ENCODE assay signal across 8 cellular contexts in the genomic region with DNA sequence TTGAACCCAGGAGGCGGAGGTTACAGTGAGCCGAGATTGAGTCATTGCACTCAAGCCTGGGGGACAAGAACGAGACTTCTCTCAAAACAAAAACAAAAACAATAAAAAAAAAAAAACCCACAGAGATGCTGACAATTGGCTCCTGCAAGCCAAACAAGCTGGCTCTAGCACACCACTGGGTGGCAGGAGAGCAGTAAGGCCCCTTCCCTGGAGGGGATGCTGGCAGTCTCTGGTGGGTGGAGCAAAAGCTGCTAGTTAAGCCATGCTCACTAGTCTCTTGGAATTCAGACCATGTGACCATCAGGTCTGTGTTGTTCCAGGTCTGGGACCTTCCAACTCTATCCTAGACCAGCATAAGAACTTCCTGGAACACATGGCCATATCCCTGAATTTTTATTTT. TPM values are rescaled to one million over a fixed set of nuclear protein-coding genes. Genes with fewer than 3 reads are reported as not detected.
A peak's percentile ranks its signal among the peaks of the same experiment; 100 is the strongest.
DNase-seq lines count a peak whose midpoint lies in the region; ATAC-seq and TF ChIP-seq lines count a peak whose summit lies in the region.

No MANE protein-coding gene starts in this region.

- TF ChIP-seq CTCF in HCT116 (IDR thresholded peaks at IDR 0.05 in 2 of 3, conservative IDR thresholded peaks at IDR 0.05 in 1 of 3; ENCODE audit: borderline replicate concordance in 1 of 3, insufficient read depth in 1 of 3, low read depth in 2 of 3, low read length in 2 of 3) (peak; percentile 45 to 67 (median 52); a peak in 5 of 6 replicates), RWPE1 (conservative IDR thresholded peaks at IDR 0.05; ENCODE audit: low read depth) (no peak), fibroblast of the aortic adventitia (IDR thresholded peaks at IDR 0.05; ENCODE audit: insufficient read depth, low read length) (peak; percentile 51)

- H3K4me1 ChIP-seq in HCT116 (ENCODE audit: control insufficient read depth in 1 of 2, insufficient read depth in 2 of 2, low read length in 2 of 2) = peaks cover 0 to 2% of the 10 kb centered on the region in 2 experiments; a peak in 1 of 4 replicates

- ATAC-seq in HCT116 (peak; percentile 99), T-cell (replicated peaks in 1 of 4) (no peak), HG02852 (IDR thresholded peaks at IDR 0.05; ENCODE audit: unreplicated experiment) (no peak)

- no peak overlapping the region for H3K4me3 ChIP-seq in HCT116 (replicated peaks in 1 of 2; ENCODE audit: low read depth in 1 of 2, low read length in 2 of 2)
- H3K4me3 ChIP-seq in fibroblast of the aortic adventitia (ENCODE audit: low read depth, low read length) = no peak overlapping the region

- H3K9me3 Mint-ChIP-seq in T-cell = no peaks in the 10 kb centered on the region

- H3K27me3 Mint-ChIP-seq in T-cell = no peaks in the 10 kb centered on the region

- H3K4me1 Mint-ChIP-seq in T-cell = no peaks in the 10 kb centered on the region

- intact Hi-C loops in HCT116 (cut with micrococcal nuclease) = loop anchor here (1.0 kb wide), 1 partner anchor 93 kb away; no protein-coding TSS in a partner anchor

- no peaks in the 10 kb centered on the region for H3K36me3 Mint-ChIP-seq in T-cell

- H3K9me2 ChIP-seq in HCT116 (ENCODE audit: insufficient read depth) = no peaks in the 10 kb centered on the region

- peak; percentile 51 for TF ChIP-seq RAD21 in HCT116 (IDR thresholded peaks at IDR 0.05; ENCODE audit: low read depth)

- no peak overlapping the region for H3K4me2 ChIP-seq in HCT116 (ENCODE audit: low read length)

- BruUV-seq in HCT116 (replicated peaks; lab: Mats Ljungman, UMichigan) = no TSS peak

- H3K27ac ChIP-seq in HCT116 (ENCODE audit: low read depth, low read length) = no peak overlapping the region
- no peak overlapping the region for H3K27ac ChIP-seq in RWPE1

- POLR2A ChIA-PET in HCT116 (lab: Charles Lee) (interaction anchor here (0.5 to 1.0 kb wide), 2 partner anchors 16 to 587 kb away, joined by 4 read pairs; no protein-coding TSS in a partner anchor), RWPE1 (lab: Yijun Ruan, JAX; ENCODE audit: low non-redundant PET) (no interaction called here), T-cell (lab: Charles Lee) (no interaction called here)

- H4K20me1 ChIP-seq in HCT116 (ENCODE audit: insufficient read depth) = no peaks in the 10 kb centered on the region

- H3K9me3 ChIP-seq in HCT116 (ENCODE audit: control insufficient read depth in 1 of 2, insufficient read depth in 1 of 2, low read depth in 1 of 2, low read length in 2 of 2) = no peaks in the 10 kb centered on the region

- no peak overlapping the region for H3K27ac Mint-ChIP-seq in T-cell

- CTCF ChIA-PET in HCT116 (lab: Charles Lee) = interaction anchor here (0.8 to 1.4 kb wide), 7 partner anchors 17 to 94 kb away, joined by 3 to 12 read pairs (median 4); a partner anchor contains a TSS
- CTCF ChIA-PET in RWPE1 (lab: Yijun Ruan, JAX) = interaction anchor here (0.6 to 2.4 kb wide), 9 partner anchors 15 to 96 kb away, joined by 3 to 12 read pairs (median 7); a partner anchor contains a TSS
- CTCF ChIA-PET in T-cell (lab: Charles Lee) = no interaction called here

- DNase-seq in COLO829 (ENCODE audit: low spot score) (peak; percentile 27), HCT116 (ENCODE audit: low read depth, low spot score) (peak; percentile 57), RWPE1 (ENCODE audit: low spot score) (peak; percentile 76), fibroblast of the aortic adventitia (ENCODE audit: low read depth) (peak; percentile 64), retina (peak; percentile 41), DMS153 treated with DMSO at 0.1 percent for 48 hours (lab: John Stamatoyannopoulos, UW; ENCODE audit: unreplicated experiment) (no peak), T-cell (no peak)

- H2AFZ ChIP-seq in HCT116 (ENCODE audit: low read depth, low read length, poor library complexity, severe bottlenecking) = no peak overlapping the region

- peaks cover 18 to 19% of the 10 kb centered on the region in 2 experiments for H3K36me3 ChIP-seq in HCT116 (ENCODE audit: control insufficient read depth in 1 of 2, insufficient read depth in 2 of 2, low read length in 2 of 2)

- H3K79me2 ChIP-seq in HCT116 (ENCODE audit: insufficient read depth, low read length) = no peaks in the 10 kb centered on the region

- no peak overlapping the region for H3K4me3 Mint-ChIP-seq in T-cell

- H3K9ac ChIP-seq in HCT116 (ENCODE audit: low read length) = no peak overlapping the region

- TF ChIP-seq POLR2A in HCT116 (IDR thresholded peaks at IDR 0.05; ENCODE audit: borderline replicate concordance, extremely low read depth, insufficient read depth, insufficient read length) = no peak

- no peaks in the 10 kb centered on the region for H3K27me3 ChIP-seq in HCT116 (ENCODE audit: insufficient read depth, low read length)

- RAD21 ChIA-PET in HCT116 (lab: Charles Lee; ENCODE audit: low non-redundant PET in 1 of 2, low total read pairs in 2 of 2, uncharacterized antibody in 2 of 2, unreplicated experiment in 2 of 2) = interaction anchor here in 1 of 2 experiments (1.0 kb wide), 1 partner anchor 16 kb away, joined by 3 read pairs; no protein-coding TSS in a partner anchor

TF ChIP-seq in HCT116, 20 proteins besides CTCF, POLR2A, EP300 and RAD21 (continues in another document):
- TF ChIP-seq, protein P1, sequence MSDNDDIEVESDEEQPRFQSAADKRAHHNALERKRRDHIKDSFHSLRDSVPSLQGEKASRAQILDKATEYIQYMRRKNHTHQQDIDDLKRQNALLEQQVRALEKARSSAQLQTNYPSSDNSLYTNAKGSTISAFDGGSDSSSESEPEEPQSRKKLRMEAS (IDR thresholded peaks at IDR 0.05) = no peak
- TF ChIP-seq CEBPB (IDR thresholded peaks at IDR 0.05; ENCODE audit: low read depth) = no peak
- no peak for TF ChIP-seq SIN3A (IDR thresholded peaks at IDR 0.05; ENCODE audit: low read depth)
- no peak for TF ChIP-seq JUND (IDR thresholded peaks at IDR 0.05)
- TF ChIP-seq POLR2AphosphoS5 (IDR thresholded peaks at IDR 0.05; ENCODE audit: low read depth, low read length) = no peak
- TF ChIP-seq CBX3 (IDR thresholded peaks at IDR 0.05; ENCODE audit: low read depth) = no peak
- no peak for TF ChIP-seq EZH2phosphoT487 (IDR thresholded peaks at IDR 0.05; ENCODE audit: borderline replicate concordance)
- no peak for TF ChIP-seq SP1 (IDR thresholded peaks at IDR 0.05; ENCODE audit: low read depth)
- no peak for TF ChIP-seq EZH2 (IDR thresholded peaks at IDR 0.05)
- no peak for TF ChIP-seq ELF1 (IDR thresholded peaks at IDR 0.05; ENCODE audit: borderline replicate concordance, low read depth)
- TF ChIP-seq, protein P2, sequence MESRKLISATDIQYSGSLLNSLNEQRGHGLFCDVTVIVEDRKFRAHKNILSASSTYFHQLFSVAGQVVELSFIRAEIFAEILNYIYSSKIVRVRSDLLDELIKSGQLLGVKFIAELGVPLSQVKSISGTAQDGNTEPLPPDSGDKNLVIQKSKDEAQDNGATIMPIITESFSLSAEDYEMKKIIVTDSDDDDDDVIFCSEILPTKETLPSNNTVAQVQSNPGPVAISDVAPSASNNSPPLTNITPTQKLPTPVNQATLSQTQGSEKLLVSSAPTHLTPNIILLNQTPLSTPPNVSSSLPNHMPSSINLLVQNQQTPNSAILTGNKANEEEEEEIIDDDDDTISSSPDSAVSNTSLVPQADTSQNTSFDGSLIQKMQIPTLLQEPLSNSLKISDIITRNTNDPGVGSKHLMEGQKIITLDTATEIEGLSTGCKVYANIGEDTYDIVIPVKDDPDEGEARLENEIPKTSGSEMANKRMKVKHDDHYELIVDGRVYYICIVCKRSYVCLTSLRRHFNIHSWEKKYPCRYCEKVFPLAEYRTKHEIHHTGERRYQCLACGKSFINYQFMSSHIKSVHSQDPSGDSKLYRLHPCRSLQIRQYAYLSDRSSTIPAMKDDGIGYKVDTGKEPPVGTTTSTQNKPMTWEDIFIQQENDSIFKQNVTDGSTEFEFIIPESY (IDR thresholded peaks at IDR 0.05; ENCODE audit: extremely low read depth, insufficient replicate concordance, low read length) = no peak
- no peak for TF ChIP-seq ZNF274 (IDR thresholded peaks at IDR 0.05; ENCODE audit: low read depth, low read length)
- no peak for TF ChIP-seq TCF7L2 (IDR thresholded peaks at IDR 0.05; ENCODE audit: borderline replicate concordance, extremely low read depth, insufficient read depth, insufficient read length)
- no peak for TF ChIP-seq EGR1 (IDR thresholded peaks at IDR 0.05; ENCODE audit: low read depth)
- TF ChIP-seq, protein P3, sequence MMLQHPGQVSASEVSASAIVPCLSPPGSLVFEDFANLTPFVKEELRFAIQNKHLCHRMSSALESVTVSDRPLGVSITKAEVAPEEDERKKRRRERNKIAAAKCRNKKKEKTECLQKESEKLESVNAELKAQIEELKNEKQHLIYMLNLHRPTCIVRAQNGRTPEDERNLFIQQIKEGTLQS (IDR thresholded peaks at IDR 0.05) = no peak
- TF ChIP-seq YY1 (IDR thresholded peaks at IDR 0.05; ENCODE audit: extremely low read depth, insufficient replicate concordance, low read depth, low read length) = no peak

RNA-seq across cellular contexts. Expression of a gene that starts 18.9 kb away (rescaled TPM):
- total RNA-seq in HCT116 (2021; ENCODE audit: unreplicated experiment) (27.9 TPM), fibroblast of the aortic adventitia (ENCODE audit: low replicate concordance) (10.2 and 40.4 TPM in 2 replicates), T-cell (10 to 100 TPM; 10.1 to 13.6 (median 11.1) TPM)
- polyA plus RNA-seq in HCT116 (2012) = 13.2 and 16.9 TPM in 2 replicates

RNA-seq across cellular contexts. Expression of a gene that starts 46.5 kb away (rescaled TPM):
- total RNA-seq in HCT116 (2021; ENCODE audit: unreplicated experiment) (29.3 TPM), fibroblast of the aortic adventitia (ENCODE audit: low replicate concordance) (15.3 and 23.1 TPM in 2 replicates), T-cell (10 to 100 TPM; 25.8 to 29.5 (median 28.3) TPM)
- 19.0 and 22.9 TPM in 2 replicates for polyA plus RNA-seq in HCT116 (2012)

Comparison
In these comparisons a context has a peak if more than half of its experiments do, and no peak if none do; other contexts are left out.
1. DNase-seq: peak in COLO829 (single experiment), HCT116 (single experiment), RWPE1 (single experiment), fibroblast of the aortic adventitia (single experiment) and retina (single experiment); none in DMS153 treated with DMSO at 0.1 percent for 48 hours (single experiment) and T-cell (0 of 34).
2. CTCF ChIA-PET loops: an anchor here in HCT116 (0.8 to 1.4 kb wide) and RWPE1 (0.6 to 2.4 kb wide); none called in T-cell.